In genomic region chr1:33310702-33311101, GRCh38 we compare ENCODE assay signal across 1 cellular context.
TF ChIP-seq lines count a peak whose summit lies in the region.

No MANE protein-coding gene starts in this region.

TF ChIP-seq in IMR-90, 13 proteins besides CTCF, POLR2A, EP300 and RAD21 (continued from another document):
- TF ChIP-seq ELK1 (IDR thresholded peaks at IDR 0.05; ENCODE audit: borderline replicate concordance, low read depth, low read length): no peak
TF ChIP-seq in IMR-90: peak in this region for 0.
